ENCODE assay signal across 8 cellular contexts in the genomic region with DNA sequence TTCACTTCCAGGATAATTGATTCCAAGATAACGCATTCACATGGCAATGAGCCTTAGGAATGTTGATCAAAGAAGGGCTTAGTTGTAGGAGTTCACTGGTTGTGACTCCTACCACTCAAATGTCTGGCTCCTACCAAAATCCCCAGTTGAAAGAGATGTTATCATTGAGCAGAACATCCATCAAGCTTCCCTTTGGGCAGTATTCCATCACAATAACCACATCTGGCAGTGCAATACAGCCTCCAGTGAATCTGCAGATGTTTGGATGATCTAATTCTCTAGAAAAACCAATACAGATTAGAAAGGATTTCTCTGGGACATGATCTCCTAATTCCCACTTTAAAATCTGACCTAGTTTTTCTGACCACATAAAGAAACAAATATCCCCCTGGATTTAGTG.
"Had no signal": no experiment of that assay in that cellular context is flagged by ENCODE, and none has a peak within 500 bp of the region (broad histone marks: within the 10 kb centered on the region; RNA-seq: fewer than 3 reads in every experiment).

No MANE protein-coding gene starts in this region.

- H3K4me1 Mint-ChIP-seq: IgD-negative memory B cell had no signal

- DNase-seq: GM23248, GOT3, H7, HFFc6 had no signal

- H3K9me3 Mint-ChIP-seq: HFFc6 had no signal

- H3K4me3 ChIP-seq: GM23248, HAP-1 had no signal

- H3K4me3 Mint-ChIP-seq: HFFc6, IgD-negative memory B cell had no signal

- ATAC-seq: HCT116, HepG2 had no signal

- H3K27ac Mint-ChIP-seq: HFFc6, IgD-negative memory B cell had no signal
